ENCODE assay signal across 19 cellular contexts in genomic region chr11:69518081-69518950, GRCh38. TPM values are rescaled to one million over a fixed set of nuclear protein-coding genes. Genes with fewer than 3 reads are reported as not detected.
DNase-seq lines count a peak whose midpoint lies in the region; ATAC-seq and TF ChIP-seq lines count a peak whose summit lies in the region.
"Had no signal": no experiment of that assay in that cellular context is flagged by ENCODE, and none has a peak within 500 bp of the region (broad histone marks: within the 10 kb centered on the region; RNA-seq: fewer than 3 reads in every experiment).

No MANE protein-coding gene starts in this region.

- intact Hi-C loops in posterior vena cava (cut with DNase I), result no loop called here

- no peak for ATAC-seq in GM21825 (IDR thresholded peaks at IDR 0.05; ENCODE audit: unreplicated experiment)
- ATAC-seq in HG03571 (IDR thresholded peaks at IDR 0.05; ENCODE audit: unreplicated experiment), result no peak
- ATAC-seq in GM19324 (IDR thresholded peaks at IDR 0.05; ENCODE audit: low FRiP score, unreplicated experiment), result no peak
- ATAC-seq: activated naive CD8-positive, alpha-beta T cell treated with anti-CD3 and anti-CD28 coated beads, Interleukin-2, amount 50 U/mL, for 24 hours; lower lobe of right lung; WTC11 had no signal

- peak; percentile 48 for DNase-seq in Daoy (ENCODE audit: low read depth)
- DNase-seq in LHCN-M2 (ENCODE audit: low read depth), result peak; percentile 83
- peak; percentile 80 for DNase-seq in choroid plexus epithelial cell (ENCODE audit: low read depth)
- peak; percentile 6 for DNase-seq in posterior vena cava (ENCODE audit: low spot score)
- DNase-seq in NK-92 (lab: John Stamatoyannopoulos, UW; ENCODE audit: unreplicated experiment), result no peak
- DNase-seq: activated naive CD8-positive, alpha-beta T cell treated with anti-CD3 and anti-CD28 coated beads, Interleukin-2, amount 50 U/mL, for 24 hours; MG63; naive B cell; NCI-H1694; NCI-H510A treated with DMSO at 0.1 percent for 48 hours; SHP77 treated with DMSO at 0.1 percent for 48 hours; stimulated activated CD4-positive, alpha-beta T cell treated with anti-CD3 and anti-CD28 coated beads, Interleukin-4, amount 100 ng/mL, for 24 hours had no signal

- no peak overlapping the region for H3K4me3 ChIP-seq in choroid plexus epithelial cell (ENCODE audit: low read depth, low read length)
- H3K4me3 ChIP-seq: BLaER1 treated with 17β-estradiol and CSF1 and Interleukin-3, amounts not matched to agents 10 nM and 100 nM; lower lobe of right lung; MG63; skin epidermis had no signal

- no peak for TF ChIP-seq CTCF in choroid plexus epithelial cell (conservative IDR thresholded peaks at IDR 0.05; ENCODE audit: low read depth, low read length)

RNA-seq across cellular contexts. Expression of gene LINC01488, which starts 36.9 kb away (rescaled TPM):
- not detected in 2 replicates for total RNA-seq in Daoy (2014; rRNA removed; shearing (Covaris generic))
- not detected in 2 replicates for total RNA-seq in LHCN-M2 (2014; rRNA removed)
- 0.12 TPM for polyA plus RNA-seq in LHCN-M2 (2012)
- not detected for total RNA-seq in posterior vena cava
- total RNA-seq: lower lobe of right lung, WTC11 had no signal
